Comparison of ENCODE assay signal across 19 cellular contexts in the genomic region with DNA sequence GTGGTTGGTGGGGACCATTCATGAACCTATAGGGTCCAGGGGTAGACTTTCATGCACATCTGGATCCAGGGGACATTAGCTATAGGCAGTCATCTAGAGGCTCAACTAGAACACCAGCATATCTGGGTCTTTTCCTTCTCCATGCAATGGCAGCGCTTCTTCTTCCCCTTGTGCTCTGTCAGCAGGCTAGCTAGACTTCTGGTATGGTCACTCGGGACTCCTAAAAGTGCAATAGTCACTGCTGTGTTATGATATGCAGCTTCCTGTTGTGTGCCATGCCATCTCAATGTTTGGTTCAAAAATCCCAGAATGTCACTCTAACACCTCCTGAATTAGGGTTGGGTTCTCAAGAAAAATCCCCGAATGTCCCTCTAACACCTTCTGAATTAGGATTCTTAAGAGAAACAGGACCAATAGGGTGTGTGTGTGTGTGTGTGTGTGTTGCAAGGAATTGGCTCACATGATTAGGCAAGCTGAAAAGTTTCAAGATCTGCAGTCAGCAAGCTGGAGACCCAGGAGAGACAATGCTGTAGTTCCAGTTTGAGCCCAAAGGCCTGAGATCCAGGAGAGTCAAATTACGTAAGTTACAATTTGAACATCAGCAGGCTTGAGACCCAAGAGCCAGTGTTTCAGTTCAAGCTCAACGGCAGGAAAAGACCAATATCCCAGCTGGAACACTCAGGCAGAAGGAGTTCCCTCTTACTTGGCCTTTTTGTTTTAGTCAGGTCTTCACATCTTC.
"Had no signal": no experiment of that assay in that cellular context is flagged by ENCODE, and none has a peak within 500 bp of the region (broad histone marks: within the 10 kb centered on the region; RNA-seq: fewer than 3 reads in every experiment).

No MANE protein-coding gene starts in this region.

- H3K27ac ChIP-seq: adrenal gland, esophagus muscularis mucosa, left lung, stomach, upper lobe of right lung, WERI-Rb-1 had no signal

- FAIRE-seq: bronchial epithelial cell, endothelial cell of umbilical vein had no signal

- H3K36me3 ChIP-seq: adrenal gland, esophagus muscularis mucosa, left lung, stomach, upper lobe of right lung, WERI-Rb-1 had no signal

- DNase-seq: activated CD4-positive, alpha-beta T cell treated with anti-CD3 and anti-CD28 coated beads, Interleukin-2, amount 50 U/mL, for 4 hours; activated gamma-delta T cell; activated T-cell treated with anti-CD3 and anti-CD28 coated beads, Interleukin-2, amount 50 U/mL, for 72 hours; adrenal gland; dermis blood vessel endothelial cell; effector memory CD4-positive, alpha-beta T cell; left lung; occipital lobe; stimulated activated CD4-positive, alpha-beta T cell treated with anti-CD3 and anti-CD28 coated beads, Interleukin-4, amount 100 ng/mL, for 1 hour; stomach; SW 1271; T-helper 2 cell; upper lobe of right lung; WERI-Rb-1 had no signal

- H3K9me3 ChIP-seq: adrenal gland, esophagus muscularis mucosa, left lung, upper lobe of right lung had no signal

- H3K4me2 ChIP-seq: smooth muscle cell had no signal

- H3K4me1 ChIP-seq: adrenal gland, left lung, stomach, upper lobe of right lung had no signal

- ATAC-seq: activated T-cell treated with anti-CD3 and anti-CD28 coated beads, Interleukin-2, amount 50 U/mL, for 72 hours; left lung; stimulated activated effector memory CD8-positive, alpha-beta T cell treated with anti-CD3 and anti-CD28 coated beads, Interleukin-12 subunit alpha, Interleukin-12 subunit beta, amount 100 ng/mL, for 72 hours; upper lobe of right lung had no signal

- H3K4me3 ChIP-seq: adrenal gland, esophagus muscularis mucosa, left lung, smooth muscle cell, stomach, upper lobe of right lung had no signal

- H3K27me3 ChIP-seq: adrenal gland, esophagus muscularis mucosa, left lung, stomach, upper lobe of right lung had no signal
